Comparison of ENCODE assay signal across 7 cellular contexts in genomic region chr19:42529248-42529764, GRCh38. TPM values are rescaled to one million over a fixed set of nuclear protein-coding genes. Genes with fewer than 3 reads are reported as not detected.
DNase-seq lines count a peak whose midpoint lies in the region; ATAC-seq and TF ChIP-seq lines count a peak whose summit lies in the region.

No MANE protein-coding gene starts in this region.

- H3K36me3 ChIP-seq in Karpas-422 (ENCODE audit: insufficient read depth, low read length) (no peaks in the 10 kb centered on the region), WERI-Rb-1 (no peaks in the 10 kb centered on the region), breast epithelium (no peaks in the 10 kb centered on the region)

- no peaks in the 10 kb centered on the region for H4K20me1 ChIP-seq in Karpas-422 (ENCODE audit: insufficient read depth, low read depth, low read length)

- H3K27me3 ChIP-seq in Karpas-422 (ENCODE audit: low read length) (no peaks in the 10 kb centered on the region), WERI-Rb-1 (ENCODE audit: insufficient read depth, low read depth, severe bottlenecking) (no peaks in the 10 kb centered on the region), breast epithelium (no peaks in the 10 kb centered on the region)

- H3K79me2 ChIP-seq in Karpas-422 (ENCODE audit: low read length) = no peaks in the 10 kb centered on the region

- no peak overlapping the region for H2AFZ ChIP-seq in Karpas-422 (ENCODE audit: low read length)

- H3K9ac ChIP-seq in Karpas-422 (ENCODE audit: low read length) = no peak overlapping the region

- H3K4me1 ChIP-seq in Karpas-422 (ENCODE audit: low read length) (no peaks in the 10 kb centered on the region), breast epithelium (peaks cover 0 to 6% of the 10 kb centered on the region in 2 donors)

- TF ChIP-seq CTCF in GM12865 (IDR thresholded peaks at IDR 0.05; ENCODE audit: insufficient read depth, low read depth, low read length, missing control alignments) (peak; percentile 98), WERI-Rb-1 (IDR thresholded peaks at IDR 0.05; ENCODE audit: low read depth, low read length) (peak; percentile 92), breast epithelium (IDR thresholded peaks at IDR 0.05) (peak; percentile 74 to 97 (median 81))

- DNase-seq in GM12865 (ENCODE audit: low read depth) (peak; percentile 83), Karpas-422 (peak; percentile 79), WERI-Rb-1 (peak; percentile 62), breast epithelium (ENCODE audit: low spot score in 2 of 2) (peak; percentile 63 to 71), iris pigment epithelial cell (ENCODE audit: low read depth) (peak; percentile 49)
- DNase-seq in stimulated activated CD4-positive, alpha-beta T cell treated with anti-CD3 and anti-CD28 coated beads, Interleukin-1b, Interleukin-23, amount 100 ng/mL, for 1 hour (ENCODE audit: low read depth in 2 of 2) = peak; percentile 34 to 45

- no peaks in the 10 kb centered on the region for H3K9me3 ChIP-seq in Karpas-422 (ENCODE audit: low read length)
- H3K9me3 ChIP-seq in WERI-Rb-1 (ENCODE audit: severe bottlenecking) = no peaks in the 10 kb centered on the region
- H3K9me3 ChIP-seq in breast epithelium = no peaks in the 10 kb centered on the region

- H3K27ac ChIP-seq in Karpas-422 (ENCODE audit: low read length) (no peak overlapping the region), WERI-Rb-1 (no peak overlapping the region), breast epithelium (peak overlapping the region; percentile 69 to 92)

- no peak for TF ChIP-seq POLR2A in breast epithelium (IDR thresholded peaks at IDR 0.05)

- no peak overlapping the region for H3K4me2 ChIP-seq in Karpas-422 (ENCODE audit: low read depth, low read length, poor library complexity, severe bottlenecking)

- H3K9me2 ChIP-seq in Karpas-422 (replicated peaks; ENCODE audit: insufficient read depth, low read length) = no peaks in the 10 kb centered on the region

- H3K4me3 ChIP-seq in GM12865 (ENCODE audit: low read depth, low read length) = peak overlapping the region; percentile 41; the same call in 1 of the 2 replicates
- no peak overlapping the region for H3K4me3 ChIP-seq in Karpas-422 (ENCODE audit: low read length)
- no peak overlapping the region for H3K4me3 ChIP-seq in WERI-Rb-1 (ENCODE audit: low read depth, low read length)
- peak overlapping the region in 2 of 3 donors; percentile 47 to 67 for H3K4me3 ChIP-seq in breast epithelium

- no peak for ATAC-seq in GM19397 (IDR thresholded peaks at IDR 0.05; ENCODE audit: unreplicated experiment)

- intact Hi-C loops in breast epithelium (cut with DNase I; ENCODE audit: low total_unique reads) = loop anchor here (10.0 kb wide), 1 partner anchor 75 kb away; no protein-coding TSS in a partner anchor

RNA-seq across cellular contexts. Expression of gene CEACAM1, which starts 1.0 kb away (rescaled TPM):
- total RNA-seq in Karpas-422 (2014; rRNA removed; shearing (Covaris generic); ENCODE audit: low replicate concordance) = 0.56 and 3.5 TPM in 2 replicates
- total RNA-seq in breast epithelium = 10 to 100 TPM in 2 of 3 donors, under 1 TPM in 1; 0.64 to 33.4 (median 12.3) TPM

Comparison
In these comparisons a context has a peak if more than half of its experiments do, and no peak if none do; other contexts are left out.
1. H3K4me3 ChIP-seq: peak in GM12865 (single experiment) and breast epithelium (2 of 3); none in Karpas-422 (single experiment) and WERI-Rb-1 (single experiment).
2. H3K27ac ChIP-seq: peak in breast epithelium (2 of 2); none in Karpas-422 (single experiment) and WERI-Rb-1 (single experiment).
3. Peak in every context shown above with its lines, with median percentiles within 50 percentile points of each other: DNase-seq and CTCF ChIP-seq.